ENCODE assay signal across 8 cellular contexts in the genomic region with DNA sequence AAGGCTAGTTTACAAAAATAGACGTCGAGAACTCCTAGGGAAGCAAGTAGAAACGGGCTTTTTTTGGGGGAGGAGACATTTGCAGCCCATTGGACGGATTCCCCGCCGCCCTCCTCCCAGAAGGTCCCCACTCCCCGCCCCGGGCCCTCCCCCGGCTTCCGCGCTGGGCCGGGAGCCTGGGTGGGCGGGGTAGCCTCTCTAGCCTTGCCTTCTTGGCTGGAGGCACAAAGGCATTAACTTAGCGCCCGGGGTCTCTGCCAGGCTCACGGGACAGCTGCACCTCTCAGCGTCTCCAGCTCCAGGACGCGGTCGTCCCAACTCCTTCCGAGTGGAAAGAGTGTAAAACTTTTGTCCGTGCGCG. TPM values are rescaled to one million over a fixed set of nuclear protein-coding genes. Genes with fewer than 3 reads are reported as not detected.
A peak's percentile ranks its signal among the peaks of the same experiment; 100 is the strongest.
DNase-seq lines count a peak whose midpoint lies in the region; ATAC-seq and TF ChIP-seq lines count a peak whose summit lies in the region.

Gene DMRTA1 (plus strand): TSS at position 236 of the 361 bp plus-strand sequence. CDS start 242 bp downstream, outside the sequence.

- peak; percentile 34 for DNase-seq in NCI-H524 treated with DMSO at 0.1 percent for 48 hours (lab: John Stamatoyannopoulos, UW)
- peak; percentile 24 to 59 for DNase-seq in breast epithelium (ENCODE audit: low spot score in 2 of 2)
- peak; percentile 88 for DNase-seq in sciatic nerve (ENCODE audit: low spot score)
- no peak for DNase-seq in retina

- H3K9ac ChIP-seq in ES-I3 (ENCODE audit: low read depth, low read length) (peak within 1 kb of the TSS; percentile 90), iPS-18a (ENCODE audit: low read length) (peak within 1 kb of the TSS; percentile 62)

- H3K36me3 ChIP-seq in ES-I3 (ENCODE audit: insufficient read depth, low read length) (no peaks in the 10 kb centered on the region), breast epithelium (no peaks in the 10 kb centered on the region), iPS-18a (ENCODE audit: control insufficient read depth, low read depth, low read length) (no peaks in the 10 kb centered on the region)

- H3K9me3 ChIP-seq in ES-I3 (ENCODE audit: control insufficient read depth, insufficient read depth, low read length), result no peaks in the 10 kb centered on the region
- H3K9me3 ChIP-seq in breast epithelium, result no peaks in the 10 kb centered on the region
- no peaks in the 10 kb centered on the region for H3K9me3 ChIP-seq in iPS-18a (ENCODE audit: control insufficient read depth, low read depth, low read length)

- intact Hi-C loops in breast epithelium (cut with DNase I; ENCODE audit: low total_unique reads) (no loop called here), sciatic nerve (cut with DNase I) (no loop called here)

- ATAC-seq in HG02610 (IDR thresholded peaks at IDR 0.05; ENCODE audit: unreplicated experiment) (peak; percentile 21), sciatic nerve (peak; percentile 99), HG03097 (IDR thresholded peaks at IDR 0.05; ENCODE audit: low FRiP score, unreplicated experiment) (no peak)

- H3K4me1 ChIP-seq in ES-I3 (ENCODE audit: insufficient read depth, low read length) (no peaks in the 10 kb centered on the region), breast epithelium (no peaks in the 10 kb centered on the region), iPS-18a (ENCODE audit: control insufficient read depth, low read depth, low read length) (peaks cover 17% of the 10 kb centered on the region)

- no peak for TF ChIP-seq POLR2A in breast epithelium (IDR thresholded peaks at IDR 0.05)

- no peaks in the 10 kb centered on the region for H3K27me3 ChIP-seq in breast epithelium
- peaks cover 15% of the 10 kb centered on the region for H3K27me3 ChIP-seq in iPS-18a (ENCODE audit: control insufficient read depth, insufficient read depth, low read length)

- peak within 1 kb of the TSS; percentile 57 to 70 (median 63) for H3K4me3 ChIP-seq in breast epithelium
- H3K4me3 ChIP-seq in iPS-18a (ENCODE audit: low read length), result peak within 1 kb of the TSS; percentile 59

- H3K27ac ChIP-seq in breast epithelium (peak within 1 kb of the TSS; percentile 63 to 68), iPS-18a (ENCODE audit: low read length) (no peak within 1 kb of the TSS)

- TF ChIP-seq CTCF in breast epithelium (IDR thresholded peaks at IDR 0.05), result no peak

RNA-seq across cellular contexts. Expression of gene DMRTA1, which starts in this region (rescaled TPM):
- 10 to 100 TPM in 1 of 3 donors, 1 to 10 TPM in 1, under 1 TPM in 1; 0.66 to 12.2 (median 1.6) TPM for total RNA-seq in breast epithelium
- 0.53 TPM for total RNA-seq in sciatic nerve

Comparison
In these comparisons a context has a peak if more than half of its experiments do, and no peak if none do; other contexts are left out.
1. Peak in DNase-seq and ATAC-seq in sciatic nerve; RNA of the gene not detected or under 1 TPM.